ENCODE assay signal across 16 cellular contexts in the genomic region with DNA sequence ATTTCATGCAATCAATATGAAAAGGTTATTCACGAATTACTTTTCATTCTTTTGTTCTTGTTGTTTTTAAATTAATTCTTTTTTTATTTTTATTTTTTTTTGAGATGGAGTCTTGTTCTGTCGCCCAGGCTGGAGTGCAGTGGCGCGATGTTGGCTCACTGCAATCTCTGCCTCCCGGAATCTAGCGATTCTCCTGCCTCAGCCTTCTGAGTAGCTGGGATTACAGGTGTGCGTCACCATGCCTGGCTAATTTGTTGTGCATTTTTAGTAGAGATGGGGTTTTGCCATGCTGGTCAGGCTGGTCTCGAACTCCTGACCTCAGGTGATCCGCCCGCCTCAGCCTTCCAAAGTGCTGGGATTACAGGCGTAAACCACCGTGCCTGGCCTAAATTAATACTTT. TPM values are rescaled to one million over a fixed set of nuclear protein-coding genes. Genes with fewer than 3 reads are reported as not detected.
DNase-seq lines count a peak whose midpoint lies in the region; ATAC-seq, FAIRE-seq and TF ChIP-seq lines count a peak whose summit lies in the region.
"Not testable (repeated sequence)": the region's sequence is repeated elsewhere in the genome, so short reads cannot be mapped to it uniquely, and the experiment has no call there.
"Had no signal": no experiment of that assay in that cellular context is flagged by ENCODE, and none has a peak within 500 bp of the region (broad histone marks: within the 10 kb centered on the region; RNA-seq: fewer than 3 reads in every experiment).

No MANE protein-coding gene starts in this region.

- H4K91ac ChIP-seq in IMR-90 (ENCODE audit: insufficient read depth, low read depth, low read length); H1 (replicated peaks; ENCODE audit: insufficient read length, low read length): not testable (repeated sequence)

- H4K20me1 ChIP-seq in BLaER1 treated with 17β-estradiol and CSF1 and Interleukin-3, amounts not matched to agents 10 nM and 100 nM; IMR-90 (ENCODE audit: insufficient read depth, low read length); H1 (replicated peaks in 1 of 2; ENCODE audit: control insufficient read depth in 1 of 2, insufficient read depth in 2 of 2, low read length in 2 of 2): not testable (repeated sequence)

- H3K4ac ChIP-seq in IMR-90 (ENCODE audit: low read depth, low read length); H1 (replicated peaks; ENCODE audit: insufficient read length, low read depth, low read length); mesendoderm (ENCODE audit: low read depth, low read length): not testable (repeated sequence)

- not testable (repeated sequence) for TF ChIP-seq EP300 in H1 (IDR thresholded peaks at IDR 0.05; ENCODE audit: borderline replicate concordance in 1 of 2, low read depth in 2 of 2, low read length in 2 of 2)

- H3K27me3 ChIP-seq in BLaER1 treated with 17β-estradiol and CSF1 and Interleukin-3, amounts not matched to agents 10 nM and 100 nM; IMR-90 (ENCODE audit: control insufficient read depth, insufficient read depth, low read length); RWPE2 (ENCODE audit: insufficient read depth, poor library complexity, severe bottlenecking); H1 (replicated peaks in 1 of 4; ENCODE audit: control insufficient read depth in 3 of 4, extremely low read depth in 1 of 4, insufficient read depth in 3 of 4, low read length in 3 of 4); mesendoderm (ENCODE audit: insufficient read depth, low read length, poor library complexity): not testable (repeated sequence)

- FAIRE-seq in H1 (lab: Jason Lieb, UNC) = not testable (repeated sequence)

- peak overlapping the region in 10 of 11 experiments; percentile 67 to 88 (median 78); a peak in 19 of 22 replicates for H3K27ac ChIP-seq in BLaER1 treated with 17β-estradiol and CSF1 and Interleukin-3, amounts not matched to agents 10 nM and 100 nM
- not testable (repeated sequence) for H3K27ac ChIP-seq in IMR-90 (ENCODE audit: insufficient read depth, low read length); H1 (ENCODE audit: low read depth, low read length); mesendoderm (ENCODE audit: low read depth, low read length)
- H3K27ac ChIP-seq in RWPE2 (ENCODE audit: poor library complexity, severe bottlenecking) = peak overlapping the region; percentile 77

- not testable (repeated sequence) for H3K9me3 ChIP-seq in BLaER1 treated with 17β-estradiol and CSF1 and Interleukin-3, amounts not matched to agents 10 nM and 100 nM (replicated peaks in 1 of 11); IMR-90 (ENCODE audit: control insufficient read depth, insufficient read depth, low read length); RWPE2 (ENCODE audit: severe bottlenecking); H1 (ENCODE audit: insufficient read depth in 2 of 2, low read depth in 1 of 2, low read length in 1 of 2)

- not testable (repeated sequence) for H2AFZ ChIP-seq in IMR-90 (replicated peaks; ENCODE audit: low read length, poor library complexity); H1 (ENCODE audit: low read length)

- not testable (repeated sequence) for BruUV-seq in IMR-90 (replicated peaks; lab: Mats Ljungman, UMichigan)

- 0 out of 2 replicates have a peak overlapping the region, but pooled peaks have one; percentile 15 for H2AK5ac ChIP-seq in IMR-90 (ENCODE audit: low read depth, low read length)
- peak overlapping the region; percentile 82; the same call in 1 of the 2 replicates for H2AK5ac ChIP-seq in H1 (ENCODE audit: low read depth, low read length)
- H2AK5ac ChIP-seq in mesendoderm (ENCODE audit: low read length) = not testable (repeated sequence)

- not testable (repeated sequence) for H2AK9ac ChIP-seq in IMR-90 (replicated peaks; ENCODE audit: low read depth, low read length, poor library complexity)

- peak overlapping the region in 7 of 11 experiments; percentile 58 to 74 (median 66); a peak in 12 of 22 replicates for H3K9ac ChIP-seq in BLaER1 treated with 17β-estradiol and CSF1 and Interleukin-3, amounts not matched to agents 10 nM and 100 nM
- not testable (repeated sequence) for H3K9ac ChIP-seq in IMR-90 (ENCODE audit: low read depth, low read length); H1 (replicated peaks in 1 of 4; ENCODE audit: extremely low read depth in 1 of 4, low read depth in 3 of 4, low read length in 3 of 4); mesendoderm (ENCODE audit: low read length)

- not testable (repeated sequence) for H2BK20ac ChIP-seq in IMR-90 (ENCODE audit: low read depth, low read length); H1 (ENCODE audit: low read length)

- H3K79me2 ChIP-seq in H1 (ENCODE audit: control insufficient read depth in 1 of 2, insufficient read depth in 2 of 2, low read length in 2 of 2); mesendoderm (ENCODE audit: control insufficient read depth, insufficient read depth, low read length): not testable (repeated sequence)

- H2BK120ac ChIP-seq in IMR-90 (ENCODE audit: low read depth, low read length); H1 (replicated peaks; ENCODE audit: low read depth, low read length); mesendoderm (ENCODE audit: low read depth, low read length): not testable (repeated sequence)

- not testable (repeated sequence) for TF ChIP-seq CTCF in IMR-90 (conservative IDR thresholded peaks at IDR 0.05; ENCODE audit: low read depth, low read length); RWPE2 (IDR thresholded peaks at IDR 0.05; ENCODE audit: poor library complexity, severe bottlenecking); H1 (IDR thresholded peaks at IDR 0.05; ENCODE audit: control extremely low read depth in 1 of 3, insufficient read depth in 1 of 3, low read depth in 1 of 3, low read length in 3 of 3)

- not testable (repeated sequence) for H3K36me3 ChIP-seq in BLaER1 treated with 17β-estradiol and CSF1 and Interleukin-3, amounts not matched to agents 10 nM and 100 nM; IMR-90 (ENCODE audit: control insufficient read depth, insufficient read depth, low read length); RWPE2 (ENCODE audit: low read depth); H1 (ENCODE audit: control insufficient read depth in 2 of 4, insufficient read depth in 4 of 4, low read length in 3 of 4); mesendoderm (ENCODE audit: control insufficient read depth, insufficient read depth, low read length)

- not testable (repeated sequence) for H3K23ac ChIP-seq in IMR-90 (ENCODE audit: low read depth, low read length); H1 (ENCODE audit: insufficient read length); mesendoderm (ENCODE audit: low read length)

- peaks cover 13 to 74% (median 61%) of the 10 kb centered on the region in 10 experiments for H3K4me1 ChIP-seq in BLaER1 treated with 17β-estradiol and CSF1 and Interleukin-3, amounts not matched to agents 10 nM and 100 nM
- not testable (repeated sequence) for H3K4me1 ChIP-seq in IMR-90 (ENCODE audit: control insufficient read depth, insufficient read depth, low read length); H1 (replicated peaks in 1 of 4; ENCODE audit: control insufficient read depth in 3 of 4, insufficient read depth in 4 of 4, low read length in 3 of 4); mesendoderm (ENCODE audit: control insufficient read depth, low read depth, low read length)
- H3K4me1 ChIP-seq in RWPE2 (ENCODE audit: insufficient read depth, poor library complexity, severe bottlenecking) = peaks cover 36% of the 10 kb centered on the region

- not testable (repeated sequence) for H3K9me1 ChIP-seq in IMR-90 (ENCODE audit: insufficient read depth, low read length)

- not testable (repeated sequence) for H4K8ac ChIP-seq in IMR-90 (ENCODE audit: low read depth in 2 of 2, low read length in 2 of 2); H1 (ENCODE audit: extremely low read depth, insufficient read depth, low read length); mesendoderm (ENCODE audit: low read depth, low read length)

- not testable (repeated sequence) for H3K79me1 ChIP-seq in IMR-90 (ENCODE audit: low read depth in 1 of 2, low read length in 2 of 2); H1 (ENCODE audit: low read depth, low read length); mesendoderm (ENCODE audit: low read length)

- H3K23me2 ChIP-seq in H1 (ENCODE audit: low read depth, low read length) = not testable (repeated sequence)

- POLR2A ChIA-PET in IMR-90 (lab: Charles Lee; ENCODE audit: unreplicated experiment) = not testable (repeated sequence)
- POLR2A ChIA-PET in H1 (lab: Charles Lee; ENCODE audit: partially characterized antibody) = interaction anchor here (1.1 to 1.3 kb wide), 2 partner anchors 28 to 42 kb away, joined by 3 to 4 read pairs; no protein-coding TSS in a partner anchor

- not testable (repeated sequence) for H3K4me3 ChIP-seq in BLaER1 treated with 17β-estradiol and CSF1 and Interleukin-3, amounts not matched to agents 10 nM and 100 nM; IMR-90 (ENCODE audit: insufficient read depth, low read depth, low read length); RWPE2 (ENCODE audit: severe bottlenecking); H1 (ENCODE audit: extremely low read depth in 1 of 4, insufficient read depth in 2 of 4, low read depth in 3 of 4, low read length in 4 of 4); mesendoderm (ENCODE audit: low read length)

- not testable (repeated sequence) for ATAC-seq in IMR-90 (ENCODE audit: low read depth); RWPE2 (ENCODE audit: low read depth)

- H2BK5ac ChIP-seq in IMR-90 (ENCODE audit: low read depth, low read length, poor library complexity, severe bottlenecking); H1 (ENCODE audit: low read depth, low read length); mesendoderm (ENCODE audit: low read length): not testable (repeated sequence)

- intact Hi-C loops in IMR-90 (cut with micrococcal nuclease) = not testable (repeated sequence)
- intact Hi-C loops in posterior vena cava (cut with DNase I) = loop anchor here in 1 of 2 donors (2.0 kb wide), 1 partner anchor 187 kb away; no protein-coding TSS in a partner anchor

- WGBS in IMR-90 (ENCODE audit: extremely low coverage in 2 of 2, insufficient read length in 1 of 2), 2 experiments = no CpG with 5 or more reads among the region's 12 CpGs
- WGBS in H1 (ENCODE audit: extremely low coverage in 1 of 2, insufficient coverage in 1 of 2, insufficient read length in 1 of 2, insufficient replicate concordance in 2 of 2, low coverage in 1 of 2, low lambda C conversion rate in 2 of 2, missing lambda C conversion rate in 1 of 2), 2 experiments = 94% methylated on average over 12 of the region's 12 CpGs; no CpG with 5 or more reads in 1 of the 2 experiments
- WGBS in mesendoderm (ENCODE audit: extremely low coverage, insufficient coverage, low lambda C conversion rate) = no CpG with 5 or more reads among the region's 12 CpGs

- H3K56ac ChIP-seq in IMR-90 (ENCODE audit: extremely low read depth, insufficient read depth, low read length); H1 (replicated peaks; ENCODE audit: insufficient read length, low read depth, low read length): not testable (repeated sequence)
- peak overlapping the region; percentile 25 for H3K56ac ChIP-seq in mesendoderm (ENCODE audit: low read length)

- dilution Hi-C loops in IMR-90 (cut with HindIII; ENCODE audit: low sequenced_read_pairs, unreplicated experiment) = not testable (repeated sequence)

- TF ChIP-seq POLR2A in IMR-90 (IDR thresholded peaks at IDR 0.05; ENCODE audit: low read depth, low read length); H1 (IDR thresholded peaks at IDR 0.05; ENCODE audit: control extremely low read depth in 1 of 2, low read depth in 2 of 2, low read length in 2 of 2): not testable (repeated sequence)

- H3K14ac ChIP-seq in IMR-90 (replicated peaks; ENCODE audit: low read depth, low read length); H1 (ENCODE audit: insufficient read length): not testable (repeated sequence)

- peak overlapping the region in 10 of 11 experiments; percentile 42 to 84 (median 66); a peak in 18 of 22 replicates for H3K4me2 ChIP-seq in BLaER1 treated with 17β-estradiol and CSF1 and Interleukin-3, amounts not matched to agents 10 nM and 100 nM
- H3K4me2 ChIP-seq in IMR-90 (ENCODE audit: low read depth, low read length); H1 (ENCODE audit: insufficient read depth in 1 of 2, low read depth in 2 of 2, low read length in 2 of 2); mesendoderm (ENCODE audit: low read length): not testable (repeated sequence)

- H3K18ac ChIP-seq in IMR-90 (ENCODE audit: low read depth, low read length); H1 (ENCODE audit: extremely low read depth, low read length); mesendoderm (ENCODE audit: low read length): not testable (repeated sequence)

- not testable (repeated sequence) for TF ChIP-seq RAD21 in IMR-90 (IDR thresholded peaks at IDR 0.05; ENCODE audit: low read length); H1 (IDR thresholded peaks at IDR 0.05 in 1 of 2, conservative IDR thresholded peaks at IDR 0.05 in 1 of 2; ENCODE audit: low read depth in 2 of 2, low read length in 2 of 2)

- peak overlapping the region; percentile 60; the same call in 1 of the 2 replicates for H2BK12ac ChIP-seq in H1 (ENCODE audit: low read depth, low read length)

- H2BK15ac ChIP-seq in IMR-90 (ENCODE audit: low read depth, low read length); H1 (ENCODE audit: low read length); mesendoderm (replicated peaks; ENCODE audit: low read depth): not testable (repeated sequence)

- H4K5ac ChIP-seq in IMR-90 (ENCODE audit: low read depth, low read length); H1 (ENCODE audit: insufficient read length, low read depth, low read length); mesendoderm (ENCODE audit: low read length): not testable (repeated sequence)

- in situ Hi-C loops in IMR-90 (cut with MboI; ENCODE audit: low sequenced_read_pairs) = not testable (repeated sequence)

- CTCF ChIA-PET in IMR-90 (lab: Yijun Ruan, JAX) (interaction anchor here (1.1 kb wide), 1 partner anchor 184 kb away, joined by 3 read pairs; no protein-coding TSS in a partner anchor), H1 (lab: Charles Lee; ENCODE audit: partially characterized antibody) (interaction anchor here (1.3 to 2.2 kb wide), 4 partner anchors 30 to 185 kb away, joined by 3 to 13 read pairs (median 7); no protein-coding TSS in a partner anchor)

- DNase-seq in IMR-90; H1 (ENCODE audit: low read depth in 1 of 2, low spot score in 2 of 2); mesendoderm: not testable (repeated sequence)
- DNase-seq in RWPE2 (ENCODE audit: low spot score) (peak; percentile 1), posterior vena cava (ENCODE audit: low spot score) (peak; percentile 64)

RNA-seq across cellular contexts. Expression of gene NLRP12, which starts 16.1 kb away (rescaled TPM):
- not detected in 2 replicates for total RNA-seq in IMR-90 (2012; rRNA removed)
- not detected in 2 replicates for polyA plus RNA-seq in IMR-90 (2012; rRNA removed)
- 0.06 TPM in 1 of 2 replicates, not detected in the other for polyA plus RNA-seq in IMR-90 (2012; cell fraction: cytosol; rRNA removed)
- not detected in 2 replicates for polyA plus RNA-seq in IMR-90 (2012; cell fraction: nucleus; rRNA removed; ENCODE audit: low replicate concordance)
- 1.8 and 1.9 TPM in 2 replicates for total RNA-seq in H1 (2021; fragmentation: NEBNext Ultra II Directional; extraction: Animal tissue kit (Norgen Biotek cat#: 25700))
- 1.0 and 2.5 TPM in 2 replicates for polyA plus RNA-seq in H1 (2011; rRNA removed)
- polyA plus RNA-seq in H1 (2011; cell fraction: cytosol; rRNA removed) = 2.1 TPM
- polyA plus RNA-seq in H1 (2011; cell fraction: nucleus; rRNA removed) = 2.9 TPM
- polyA plus RNA-seq in H1 (2012, experiment 1 of 2) = 0.69 to 1.5 TPM (median 1.1 TPM) in 4 replicates
- 0.89 TPM for polyA plus RNA-seq in H1 (2012, experiment 2 of 2)
- 1.8 TPM for polyA plus RNA-seq in H1 (2013, experiment 1 of 2)
- polyA plus RNA-seq in H1 (2013, experiment 2 of 2) = 1.7 TPM
- 2.8 and 5.0 TPM in 2 replicates for polyA minus RNA-seq in H1 (2011; rRNA and poly(A)+ RNA removed)
- polyA minus RNA-seq in H1 (2011; cell fraction: cytosol; rRNA and poly(A)+ RNA removed) = 2.3 TPM
- polyA minus RNA-seq in H1 (2011; cell fraction: nucleus; rRNA and poly(A)+ RNA removed) = 3.6 TPM
- 1.0 TPM for polyA plus RNA-seq in mesendoderm (2013, experiment 1 of 2)
- 0.95 TPM for polyA plus RNA-seq in mesendoderm (2013, experiment 2 of 2)
- total RNA-seq in posterior vena cava = 1 to 10 TPM; 1.8 to 2.0 TPM
- total RNA-seq: A172; B cell; CD4-positive, alpha-beta memory T cell; CD4-positive, CD25-positive, alpha-beta regulatory T cell; CD8-positive, alpha-beta memory T cell; Daoy; G401; GM12878 had no signal
- polyA plus RNA-seq: BJ; CD4-positive, alpha-beta memory T cell; CD4-positive, CD25-positive, alpha-beta regulatory T cell; CD8-positive, alpha-beta memory T cell; GM12878 had no signal

RNA-seq across cellular contexts. Expression of gene MYADM, which starts 27.4 kb away (rescaled TPM):
- 4.8 and 5.3 TPM in 2 replicates for total RNA-seq in IMR-90 (2012; rRNA removed)
- polyA plus RNA-seq in IMR-90 (2012; rRNA removed) = 96.1 and 112 TPM in 2 replicates
- polyA plus RNA-seq in IMR-90 (2012; cell fraction: cytosol; rRNA removed) = 53.9 and 155 TPM in 2 replicates
- 67.8 and 150 TPM in 2 replicates for polyA plus RNA-seq in IMR-90 (2012; cell fraction: nucleus; rRNA removed; ENCODE audit: low replicate concordance)
- 70.1 and 70.5 TPM in 2 replicates for total RNA-seq in H1 (2021; fragmentation: NEBNext Ultra II Directional; extraction: Animal tissue kit (Norgen Biotek cat#: 25700))
- polyA plus RNA-seq in H1 (2011; rRNA removed) = 74.2 and 122 TPM in 2 replicates
- polyA plus RNA-seq in H1 (2011; cell fraction: cytosol; rRNA removed) = 18.3 TPM
- polyA plus RNA-seq in H1 (2011; cell fraction: nucleus; rRNA removed) = 43.4 TPM
- polyA plus RNA-seq in H1 (2012, experiment 1 of 2) = 31.7 to 71.5 TPM (median 58.5 TPM) in 4 replicates
- polyA plus RNA-seq in H1 (2012, experiment 2 of 2) = 49.1 TPM
- polyA plus RNA-seq in H1 (2013, experiment 1 of 2) = 138 TPM
- polyA plus RNA-seq in H1 (2013, experiment 2 of 2) = 150 TPM
- polyA minus RNA-seq in H1 (2011; rRNA and poly(A)+ RNA removed) = 13.8 and 14.5 TPM in 2 replicates
- 26.3 TPM for polyA minus RNA-seq in H1 (2011; cell fraction: cytosol; rRNA and poly(A)+ RNA removed)
- 21.6 TPM for polyA minus RNA-seq in H1 (2011; cell fraction: nucleus; rRNA and poly(A)+ RNA removed)
- polyA plus RNA-seq in mesendoderm (2013, experiment 1 of 2) = 133 TPM
- polyA plus RNA-seq in mesendoderm (2013, experiment 2 of 2) = 128 TPM
- total RNA-seq in posterior vena cava = 100 to 1,000 TPM; 360 to 372 TPM

RNA-seq across cellular contexts. Expression of gene PRKCG, which starts 41.8 kb away (rescaled TPM):
- total RNA-seq in IMR-90 (2012; rRNA removed) (not detected in 2 replicates), posterior vena cava (under 1 TPM in 1 of 2 donors, not detected in 1; 0.48 TPM)
- polyA plus RNA-seq in IMR-90 (2012; rRNA removed) (0.04 TPM in 1 of 2 replicates, not detected in the other), H1 (2011; rRNA removed) (6.1 and 14.0 TPM in 2 replicates)
- 0.01 and 0.04 TPM in 2 replicates for polyA plus RNA-seq in IMR-90 (2012; cell fraction: cytosol; rRNA removed)
- 0.28 and 0.65 TPM in 2 replicates for polyA plus RNA-seq in IMR-90 (2012; cell fraction: nucleus; rRNA removed; ENCODE audit: low replicate concordance)
- 10.6 and 12.4 TPM in 2 replicates for total RNA-seq in H1 (2021; fragmentation: NEBNext Ultra II Directional; extraction: Animal tissue kit (Norgen Biotek cat#: 25700))
- polyA plus RNA-seq in H1 (2011; cell fraction: cytosol; rRNA removed) = 8.1 TPM
- 50.1 TPM for polyA plus RNA-seq in H1 (2011; cell fraction: nucleus; rRNA removed)
- polyA plus RNA-seq in H1 (2012, experiment 1 of 2) = 8.6 to 16.1 TPM (median 13.9 TPM) in 4 replicates
- 7.2 TPM for polyA plus RNA-seq in H1 (2012, experiment 2 of 2)
- polyA plus RNA-seq in H1 (2013, experiment 1 of 2) = 11.2 TPM
- polyA plus RNA-seq in H1 (2013, experiment 2 of 2) = 8.9 TPM
- polyA minus RNA-seq in H1 (2011; rRNA and poly(A)+ RNA removed) = 5.0 and 6.9 TPM in 2 replicates
- 8.4 TPM for polyA minus RNA-seq in H1 (2011; cell fraction: cytosol; rRNA and poly(A)+ RNA removed)
- 17.3 TPM for polyA minus RNA-seq in H1 (2011; cell fraction: nucleus; rRNA and poly(A)+ RNA removed)
- 1.8 TPM for polyA plus RNA-seq in mesendoderm (2013, experiment 1 of 2)
- polyA plus RNA-seq in mesendoderm (2013, experiment 2 of 2) = 2.0 TPM
- total RNA-seq: A172; B cell; CD4-positive, alpha-beta memory T cell; CD4-positive, CD25-positive, alpha-beta regulatory T cell; CD8-positive, alpha-beta memory T cell; Daoy; GM12878 had no signal
- polyA plus RNA-seq: BJ; CD14-positive monocyte; CD4-positive, CD25-positive, alpha-beta regulatory T cell; CD8-positive, alpha-beta memory T cell; GM12878 had no signal

Comparison
In these comparisons a context has a peak if more than half of its experiments do, and no peak if none do; other contexts are left out.
1. RNA of gene MYADM, which starts 27.4 kb away (total RNA-seq): 360 to 372 TPM in posterior vena cava and 70.1 to 70.5 TPM in H1; 4.8 to 5.3 TPM in IMR-90; every median in the first group is over 10 times any median in the second.